15 cellular contexts compared by ENCODE assay signal in genomic region chr4:34417160-34417559, GRCh38.
"Had no signal": no experiment of that assay in that cellular context is flagged by ENCODE, and none has a peak within 500 bp of the region (broad histone marks: within the 10 kb centered on the region; RNA-seq: fewer than 3 reads in every experiment).

No MANE protein-coding gene starts in this region.

- DNase-seq: activated CD4-positive, alpha-beta T cell treated with anti-CD3 and anti-CD28 coated beads for 36 hours; activated CD8-positive, alpha-beta memory T cell treated with anti-CD3 and anti-CD28 coated beads, Interleukin-2, amount 50 U/mL, for 4 hours; activated CD8-positive, alpha-beta T cell treated with anti-CD3 and anti-CD28 coated beads for 36 hours; activated gamma-delta T cell treated with Interleukin-2 at 50 U/mL for 16 hours; activated naive CD8-positive, alpha-beta T cell treated with anti-CD3 and anti-CD28 coated beads, Interleukin-2, amount 10 ng/mL, durations not matched to agents 7 days and 5 days; activated T-cell treated with anti-CD3 and anti-CD28 coated beads, Interleukin-2, amount 50 U/mL, for 72 hours; esophagus squamous epithelium; gastrocnemius medialis; heart right ventricle; kidney; stomach; WERI-Rb-1 had no signal

- FAIRE-seq: endometrium, kidney had no signal

- H3K27ac Mint-ChIP-seq: activated CD4-positive, alpha-beta T cell treated with anti-CD3 and anti-CD28 coated beads for 36 hours; activated CD8-positive, alpha-beta T cell treated with anti-CD3 and anti-CD28 coated beads for 36 hours; activated naive CD8-positive, alpha-beta T cell treated with anti-CD3 and anti-CD28 coated beads, Interleukin-2, amount 10 ng/mL, durations not matched to agents 7 days and 5 days; activated T-cell treated with anti-CD3 and anti-CD28 coated beads, Interleukin-2, amount 50 U/mL, for 72 hours had no signal

- H3K36me3 ChIP-seq: ascending aorta, esophagus squamous epithelium, gastrocnemius medialis, heart right ventricle, stomach, thoracic aorta, WERI-Rb-1 had no signal

- H3K4me3 Mint-ChIP-seq: activated CD4-positive, alpha-beta T cell treated with anti-CD3 and anti-CD28 coated beads for 36 hours; activated CD8-positive, alpha-beta T cell treated with anti-CD3 and anti-CD28 coated beads for 36 hours; activated naive CD8-positive, alpha-beta T cell treated with anti-CD3 and anti-CD28 coated beads, Interleukin-2, amount 10 ng/mL, durations not matched to agents 7 days and 5 days; activated T-cell treated with anti-CD3 and anti-CD28 coated beads, Interleukin-2, amount 50 U/mL, for 72 hours had no signal

- H3K36me3 Mint-ChIP-seq: activated naive CD8-positive, alpha-beta T cell treated with anti-CD3 and anti-CD28 coated beads, Interleukin-2, amount 10 ng/mL, durations not matched to agents 7 days and 5 days had no signal

- H3K4me1 Mint-ChIP-seq: activated CD4-positive, alpha-beta T cell treated with anti-CD3 and anti-CD28 coated beads for 36 hours; activated naive CD8-positive, alpha-beta T cell treated with anti-CD3 and anti-CD28 coated beads, Interleukin-2, amount 10 ng/mL, durations not matched to agents 7 days and 5 days had no signal

- H3K27me3 Mint-ChIP-seq: activated CD4-positive, alpha-beta T cell treated with anti-CD3 and anti-CD28 coated beads for 36 hours; activated CD8-positive, alpha-beta T cell treated with anti-CD3 and anti-CD28 coated beads for 36 hours; activated naive CD8-positive, alpha-beta T cell treated with anti-CD3 and anti-CD28 coated beads, Interleukin-2, amount 10 ng/mL, durations not matched to agents 7 days and 5 days had no signal

- H3K27me3 ChIP-seq: ascending aorta, esophagus squamous epithelium, gastrocnemius medialis, heart right ventricle, stomach had no signal

- ATAC-seq: activated CD4-positive, alpha-beta T cell treated with anti-CD3 and anti-CD28 coated beads for 36 hours; activated CD8-positive, alpha-beta T cell treated with anti-CD3 and anti-CD28 coated beads for 36 hours; activated T-cell treated with anti-CD3 and anti-CD28 coated beads, Interleukin-2, amount 50 U/mL, for 72 hours; gastrocnemius medialis; heart right ventricle had no signal

- H3K4me3 ChIP-seq: ascending aorta, esophagus squamous epithelium, gastrocnemius medialis, heart right ventricle, stomach, thoracic aorta had no signal
